16 cellular contexts compared by ENCODE assay signal in the genomic region with DNA sequence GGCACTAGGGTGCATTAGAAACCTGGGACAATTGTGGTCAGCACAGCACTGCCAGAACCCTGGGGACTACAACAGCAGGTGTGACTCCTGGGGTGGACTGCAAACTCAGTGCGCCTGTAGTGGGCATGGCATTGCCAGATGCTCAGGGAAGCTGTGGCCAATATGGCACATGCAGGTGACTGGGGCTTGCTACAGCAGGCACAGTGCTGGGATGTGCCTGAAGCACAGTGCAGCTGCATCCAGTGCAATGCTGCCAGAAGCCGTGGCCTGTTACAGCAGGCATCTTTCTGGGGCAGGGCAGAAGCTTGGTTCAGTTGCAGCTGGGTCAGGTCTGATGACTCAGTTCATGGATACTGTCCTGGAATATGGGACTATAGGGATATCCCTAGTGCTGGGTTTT.
DNase-seq lines count a peak whose midpoint lies in the region; ATAC-seq and TF ChIP-seq lines count a peak whose summit lies in the region.
"Had no signal": no experiment of that assay in that cellular context is flagged by ENCODE, and none has a peak within 500 bp of the region (broad histone marks: within the 10 kb centered on the region; RNA-seq: fewer than 3 reads in every experiment).

No MANE protein-coding gene starts in this region.

- H3K9ac ChIP-seq in mammary epithelial cell (ENCODE audit: insufficient read depth, low read length), result no peak overlapping the region
- H3K9ac ChIP-seq: BLaER1 treated with 17β-estradiol and CSF1 and Interleukin-3, amounts not matched to agents 10 nM and 100 nM had no signal

- no peaks in the 10 kb centered on the region for H3K79me2 ChIP-seq in mammary epithelial cell (ENCODE audit: insufficient read depth, low read length)

- no peaks in the 10 kb centered on the region for H3K36me3 ChIP-seq in breast epithelium
- H3K36me3 ChIP-seq in mammary epithelial cell (ENCODE audit: insufficient read depth, low read length), result no peaks in the 10 kb centered on the region
- H3K36me3 ChIP-seq: BLaER1 treated with 17β-estradiol and CSF1 and Interleukin-3, amounts not matched to agents 10 nM and 100 nM; HAP-1 had no signal

- dilution Hi-C loops in mammary epithelial cell (cut with HindIII; ENCODE audit: low sequenced_read_pairs), result no loop called here

- no peak overlapping the region for H2AFZ ChIP-seq in mammary epithelial cell (ENCODE audit: low read depth, low read length)

- TF ChIP-seq POLR2A in breast epithelium (IDR thresholded peaks at IDR 0.05), result no peak

- POLR2A ChIA-PET in MCF 10A (lab: Yijun Ruan, JAX), result no interaction called here

- H3K27me3 ChIP-seq in breast epithelium (no peaks in the 10 kb centered on the region), mammary epithelial cell (ENCODE audit: insufficient read depth, low read length) (no peaks in the 10 kb centered on the region)
- H3K27me3 ChIP-seq: BLaER1 treated with 17β-estradiol and CSF1 and Interleukin-3, amounts not matched to agents 10 nM and 100 nM had no signal

- DNase-seq in MCF 10A (ENCODE audit: unreplicated experiment) (peak; percentile 4), breast epithelium (ENCODE audit: low spot score in 2 of 2) (no peak), mammary epithelial cell (peak; percentile 9), NCI-H1105 treated with DMSO at 0.1 percent for 48 hours (lab: John Stamatoyannopoulos, UW) (no peak)
- DNase-seq in stimulated activated effector memory CD8-positive, alpha-beta T cell treated with anti-CD3 and anti-CD28 coated beads, Interleukin-12 subunit alpha, Interleukin-12 subunit beta, amount 100 ng/mL, for 72 hours (ENCODE audit: low spot score in 2 of 2), result no peak
- DNase-seq: 8988T; Calu3; CD8-positive, alpha-beta T cell; IMR-90 had no signal

- H3K4me2 ChIP-seq in mammary epithelial cell (ENCODE audit: insufficient read depth, low read depth, low read length), result no peak overlapping the region
- H3K4me2 ChIP-seq: BLaER1 treated with 17β-estradiol and CSF1 and Interleukin-3, amounts not matched to agents 10 nM and 100 nM had no signal

- no peak overlapping the region for H3K4me3 Mint-ChIP-seq in MCF 10A (ENCODE audit: unreplicated experiment)
- no peak overlapping the region for H3K4me3 Mint-ChIP-seq in stimulated activated effector memory CD8-positive, alpha-beta T cell treated with anti-CD3 and anti-CD28 coated beads, Interleukin-12 subunit alpha, Interleukin-12 subunit beta, amount 100 ng/mL, for 72 hours
- H3K4me3 Mint-ChIP-seq: CD8-positive, alpha-beta T cell had no signal

- 100% methylated on average over 1 of the region's 2 CpGs for WGBS in mammary epithelial cell (ENCODE audit: low coverage, missing lambda C conversion rate)

- TF ChIP-seq CTCF in MCF 10A (IDR thresholded peaks at IDR 0.05; ENCODE audit: unreplicated experiment) (no peak), breast epithelium (IDR thresholded peaks at IDR 0.05) (no peak), mammary epithelial cell (conservative IDR thresholded peaks at IDR 0.05 in 1 of 2, IDR thresholded peaks at IDR 0.05 in 1 of 2; ENCODE audit: extremely low read depth in 1 of 2, insufficient read depth in 1 of 2, low read depth in 1 of 2, low read length in 2 of 2) (no peak)

- peaks cover 12% of the 10 kb centered on the region for H3K4me1 Mint-ChIP-seq in MCF 10A (ENCODE audit: insufficient read depth, unreplicated experiment)
- no peaks in the 10 kb centered on the region for H3K4me1 Mint-ChIP-seq in stimulated activated effector memory CD8-positive, alpha-beta T cell treated with anti-CD3 and anti-CD28 coated beads, Interleukin-12 subunit alpha, Interleukin-12 subunit beta, amount 100 ng/mL, for 72 hours

- H3K4me1 ChIP-seq in breast epithelium, result no peaks in the 10 kb centered on the region
- no peaks in the 10 kb centered on the region for H3K4me1 ChIP-seq in mammary epithelial cell (ENCODE audit: insufficient read depth, low read length)

- in situ Hi-C loops in mammary epithelial cell (cut with MboI; ENCODE audit: low sequenced_read_pairs in 2 of 2), result no loop called here

- H3K4me3 ChIP-seq in breast epithelium (no peak overlapping the region), mammary epithelial cell (replicated peaks in 1 of 3; ENCODE audit: insufficient read depth in 1 of 3, low read depth in 2 of 3, low read length in 3 of 3) (no peak overlapping the region)
- H3K4me3 ChIP-seq: BLaER1 treated with 17β-estradiol and CSF1 and Interleukin-3, amounts not matched to agents 10 nM and 100 nM; HAP-1; K562 had no signal

- H3K27me3 Mint-ChIP-seq in MCF 10A (ENCODE audit: insufficient read depth, unreplicated experiment), result no peaks in the 10 kb centered on the region

- H3K36me3 Mint-ChIP-seq in MCF 10A (ENCODE audit: insufficient read depth, unreplicated experiment), result no peaks in the 10 kb centered on the region
- no peaks in the 10 kb centered on the region for H3K36me3 Mint-ChIP-seq in stimulated activated effector memory CD8-positive, alpha-beta T cell treated with anti-CD3 and anti-CD28 coated beads, Interleukin-12 subunit alpha, Interleukin-12 subunit beta, amount 100 ng/mL, for 72 hours
- H3K36me3 Mint-ChIP-seq: CD8-positive, alpha-beta T cell had no signal

- H4K20me1 ChIP-seq in mammary epithelial cell (ENCODE audit: insufficient read depth, low read length), result no peaks in the 10 kb centered on the region
- H4K20me1 ChIP-seq: BLaER1 treated with 17β-estradiol and CSF1 and Interleukin-3, amounts not matched to agents 10 nM and 100 nM had no signal

- BruUV-seq in MCF 10A (replicated peaks; lab: Mats Ljungman, UMichigan) (no TSS peak), mammary epithelial cell (replicated peaks; lab: Mats Ljungman, UMichigan) (no TSS peak)

- H3K9me3 ChIP-seq in breast epithelium, result no peaks in the 10 kb centered on the region
- H3K9me3 ChIP-seq in mammary epithelial cell (replicated peaks; ENCODE audit: insufficient read depth, low read length), result no peaks in the 10 kb centered on the region
- H3K9me3 ChIP-seq: BLaER1 treated with 17β-estradiol and CSF1 and Interleukin-3, amounts not matched to agents 10 nM and 100 nM; HAP-1 had no signal

- no peak overlapping the region for H3K27ac Mint-ChIP-seq in MCF 10A (ENCODE audit: low read depth, unreplicated experiment)
- H3K27ac Mint-ChIP-seq in stimulated activated effector memory CD8-positive, alpha-beta T cell treated with anti-CD3 and anti-CD28 coated beads, Interleukin-12 subunit alpha, Interleukin-12 subunit beta, amount 100 ng/mL, for 72 hours, result no peak overlapping the region
- H3K27ac Mint-ChIP-seq: CD8-positive, alpha-beta T cell had no signal

- ATAC-seq in esophagus mucosa (peak; percentile 69), GM21723 (IDR thresholded peaks at IDR 0.05; ENCODE audit: unreplicated experiment) (no peak), HG02973 (IDR thresholded peaks at IDR 0.05; ENCODE audit: unreplicated experiment) (no peak)
- ATAC-seq in stimulated activated effector memory CD8-positive, alpha-beta T cell treated with anti-CD3 and anti-CD28 coated beads, Interleukin-12 subunit alpha, Interleukin-12 subunit beta, amount 100 ng/mL, for 72 hours, result peak; percentile 32
- ATAC-seq: CD8-positive, alpha-beta T cell; K562 had no signal

- CTCF ChIA-PET in MCF 10A (lab: Yijun Ruan, JAX), result no interaction called here
- CTCF ChIA-PET in mammary epithelial cell (lab: Charles Lee; ENCODE audit: low non-redundant PET), result no interaction called here

- H3K27ac ChIP-seq in breast epithelium (no peak overlapping the region), mammary epithelial cell (ENCODE audit: insufficient read depth, low read depth, low read length) (no peak overlapping the region)
- H3K27ac ChIP-seq: BLaER1 treated with 17β-estradiol and CSF1 and Interleukin-3, amounts not matched to agents 10 nM and 100 nM; HL-60 had no signal

- no peaks in the 10 kb centered on the region for H3K9me3 Mint-ChIP-seq in MCF 10A (ENCODE audit: unreplicated experiment)
- H3K9me3 Mint-ChIP-seq in stimulated activated effector memory CD8-positive, alpha-beta T cell treated with anti-CD3 and anti-CD28 coated beads, Interleukin-12 subunit alpha, Interleukin-12 subunit beta, amount 100 ng/mL, for 72 hours, result peaks cover 18% of the 10 kb centered on the region

- intact Hi-C loops in MCF 10A (cut with micrococcal nuclease), result no loop called here
- intact Hi-C loops in breast epithelium (cut with DNase I; ENCODE audit: low total_unique reads), result no loop called here
- intact Hi-C loops in mammary epithelial cell (cut with micrococcal nuclease), result loop anchor here (10.0 kb wide), 1 partner anchor 148 kb away; no protein-coding TSS in a partner anchor

Comparison
In these comparisons a context has a peak if more than half of its experiments do, and no peak if none do; other contexts are left out.
1. DNase-seq: peak in MCF 10A (single experiment) and mammary epithelial cell (single experiment); none in breast epithelium (0 of 2), stimulated activated effector memory CD8-positive, alpha-beta T cell treated with anti-CD3 and anti-CD28 coated beads, Interleukin-12 subunit alpha, Interleukin-12 subunit beta, amount 100 ng/mL, for 72 hours (0 of 2) and NCI-H1105 treated with DMSO at 0.1 percent for 48 hours (single experiment).
2. ATAC-seq: peak in esophagus mucosa (single experiment) and stimulated activated effector memory CD8-positive, alpha-beta T cell treated with anti-CD3 and anti-CD28 coated beads, Interleukin-12 subunit alpha, Interleukin-12 subunit beta, amount 100 ng/mL, for 72 hours (single experiment); none in GM21723 (single experiment) and HG02973 (single experiment).